ENCODE assay signal across 2 cellular contexts in the genomic region with DNA sequence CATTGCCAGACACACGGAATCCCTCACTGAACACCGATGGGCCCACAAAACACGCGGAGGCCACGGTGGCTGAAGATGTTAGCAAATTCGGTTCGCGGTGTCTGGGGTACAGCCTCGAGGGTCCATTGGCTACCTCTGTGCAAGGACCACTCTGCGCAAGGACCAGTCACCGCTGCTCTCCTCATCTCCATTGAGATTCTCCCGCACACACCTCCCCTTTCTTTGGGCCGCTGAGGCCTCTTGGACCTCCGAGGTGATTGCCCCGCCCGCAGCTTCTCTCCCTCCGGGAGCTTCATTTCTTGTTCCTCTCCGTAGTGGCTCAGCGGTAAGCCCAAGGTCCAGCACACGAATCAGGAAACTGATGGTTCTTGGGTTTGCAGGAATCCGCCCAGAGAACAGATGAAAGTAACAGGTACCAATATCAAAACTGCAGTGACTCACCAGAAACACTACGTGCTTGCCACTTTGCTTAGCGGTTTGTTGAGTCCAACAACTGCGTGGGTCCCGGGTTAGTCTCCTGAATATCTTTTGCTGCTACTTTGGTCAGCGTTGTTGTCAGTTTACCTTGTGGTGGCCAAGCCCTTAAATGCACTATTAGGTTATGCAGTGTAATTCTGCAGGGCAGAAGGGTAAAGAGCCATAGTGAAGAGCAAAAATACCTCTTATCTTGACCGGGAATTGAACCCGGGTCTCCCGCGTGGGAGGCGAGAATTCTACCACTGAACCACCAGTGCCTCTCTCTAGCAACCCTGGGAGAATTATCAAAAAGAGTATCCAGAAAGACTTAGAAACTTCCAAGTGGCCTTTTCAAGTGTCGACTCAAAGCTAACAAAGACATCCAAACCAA.
A peak's percentile ranks its signal among the peaks of the same experiment; 100 is the strongest.
TF ChIP-seq lines count a peak whose summit lies in the region.

No MANE protein-coding gene starts in this region.

TF ChIP-seq in H1, 55 proteins besides CTCF, POLR2A, EP300 and RAD21 (continued from another document):
- peak; percentile 73; the same call in 1 of the 2 replicates for TF ChIP-seq MAFK (IDR thresholded peaks at IDR 0.05; ENCODE audit: low read depth, low read length)
TF ChIP-seq in H1: peak in this region for 3; not testable (repeated sequence) for 52.

TF ChIP-seq in liver, 16 proteins besides CTCF, POLR2A, EP300 and RAD21 (continued from another document):
- TF ChIP-seq ATF3 (IDR thresholded peaks at IDR 0.05): peak; percentile 97
